Comparison of ENCODE assay signal across 30 cellular contexts in the genomic region with DNA sequence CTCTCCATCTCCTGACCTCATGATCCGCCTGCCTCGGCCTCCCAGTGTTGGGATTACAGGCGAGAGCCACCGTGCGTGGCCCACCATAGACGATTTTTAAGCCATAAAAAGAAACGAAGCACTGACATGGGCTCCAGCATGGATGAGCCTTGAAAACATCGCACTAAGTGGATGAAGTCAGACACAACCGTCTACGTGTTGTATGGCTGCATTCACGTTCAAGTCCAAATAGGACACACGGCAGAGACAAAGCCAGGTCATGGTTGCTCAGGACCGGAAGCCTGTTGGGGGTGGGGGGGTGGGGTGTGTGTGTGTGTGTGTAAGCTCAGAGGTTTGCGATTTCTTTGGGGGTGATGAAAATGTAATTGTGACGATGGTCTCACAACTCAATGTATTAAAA. TPM values are rescaled to one million over a fixed set of nuclear protein-coding genes. Genes with fewer than 3 reads are reported as not detected.
DNase-seq lines count a peak whose midpoint lies in the region; ATAC-seq, FAIRE-seq and TF ChIP-seq lines count a peak whose summit lies in the region.
"Had no signal": no experiment of that assay in that cellular context is flagged by ENCODE, and none has a peak within 500 bp of the region (broad histone marks: within the 10 kb centered on the region; RNA-seq: fewer than 3 reads in every experiment).

No MANE protein-coding gene starts in this region.

- RAD21 ChIA-PET in HCT116 (lab: Charles Lee; ENCODE audit: low non-redundant PET in 1 of 2, low total read pairs in 2 of 2, uncharacterized antibody in 2 of 2, unreplicated experiment in 2 of 2): interaction anchor here in 1 of 2 experiments (0.6 kb wide), 1 partner anchor 25 kb away, joined by 3 read pairs; no protein-coding TSS in a partner anchor

- no peak overlapping the region for H4K5ac ChIP-seq in mesendoderm (ENCODE audit: low read length)

- H2BK15ac ChIP-seq in mesendoderm (replicated peaks; ENCODE audit: low read depth): no peak overlapping the region

- no peak for FAIRE-seq in endothelial cell of umbilical vein (lab: Jason Lieb, UNC)
- FAIRE-seq: urothelium cell line had no signal

- H3K36me3 Mint-ChIP-seq in T-helper 17 cell (ENCODE audit: low read depth): no peaks in the 10 kb centered on the region
- H3K36me3 Mint-ChIP-seq: activated naive CD8-positive, alpha-beta T cell had no signal

- DNase-seq in DMS53 (lab: John Stamatoyannopoulos, UW) (peak; percentile 30), DMS53 treated with DMSO at 0.1 percent for 48 hours (lab: John Stamatoyannopoulos, UW; ENCODE audit: unreplicated experiment) (no peak), HCT116 (ENCODE audit: low read depth, low spot score) (no peak), T-helper 17 cell (no peak), endothelial cell of umbilical vein (ENCODE audit: low read depth, low spot score) (no peak), prostate gland (ENCODE audit: low spot score) (no peak), mesendoderm (no peak), NCI-H1694 treated with DMSO at 0.1 percent for 48 hours (lab: John Stamatoyannopoulos, UW) (no peak)
- DNase-seq: activated CD4-positive, alpha-beta T cell treated with anti-CD3 and anti-CD28 coated beads for 1 hour; colonic mucosa; COR-L47; effector CD4-positive, alpha-beta T cell; HFFc6; left colon; mammary epithelial cell; MG63; NCI-H1436 treated with DMSO at 0.1 percent for 48 hours; NCI-H446 treated with DMSO at 0.1 percent for 48 hours; stimulated activated naive CD8-positive, alpha-beta T cell treated with anti-CD3 and anti-CD28 coated beads, Interleukin-15, amount 100 ng/mL, for 72 hours had no signal

- no peaks in the 10 kb centered on the region for H3K79me1 ChIP-seq in mesendoderm (ENCODE audit: low read length)

- peak overlapping the region; percentile 12 for H3K4me3 Mint-ChIP-seq in T-helper 17 cell
- H3K4me3 Mint-ChIP-seq: activated naive CD8-positive, alpha-beta T cell; HFFc6; nephron; stimulated activated naive CD8-positive, alpha-beta T cell treated with anti-CD3 and anti-CD28 coated beads, Interleukin-15, amount 100 ng/mL, for 72 hours had no signal

- no peak overlapping the region for H3K18ac ChIP-seq in mesendoderm (ENCODE audit: low read length)

- TF ChIP-seq POLR2A in HCT116 (IDR thresholded peaks at IDR 0.05; ENCODE audit: borderline replicate concordance, extremely low read depth, insufficient read depth, insufficient read length) (no peak), endothelial cell of umbilical vein (IDR thresholded peaks at IDR 0.05; ENCODE audit: low read depth, low read length) (peak; percentile 36), prostate gland (IDR thresholded peaks at IDR 0.05) (no peak)

- no TSS peak for BruUV-seq in HCT116 (replicated peaks; lab: Mats Ljungman, UMichigan)
- BruUV-seq in endothelial cell of umbilical vein (replicated peaks; lab: Mats Ljungman, UMichigan): no TSS peak

- no peak for TF ChIP-seq CTCF in HCT116 (IDR thresholded peaks at IDR 0.05 in 2 of 3, conservative IDR thresholded peaks at IDR 0.05 in 1 of 3; ENCODE audit: borderline replicate concordance in 1 of 3, insufficient read depth in 1 of 3, low read depth in 2 of 3, low read length in 2 of 3)
- no peak for TF ChIP-seq CTCF in endothelial cell of umbilical vein (IDR thresholded peaks at IDR 0.05; ENCODE audit: extremely low read depth in 1 of 2, insufficient read depth in 1 of 2, low read depth in 1 of 2, low read length in 2 of 2)
- no peak for TF ChIP-seq CTCF in prostate gland (IDR thresholded peaks at IDR 0.05)

- no peak overlapping the region for H3K4me3 ChIP-seq in HCT116 (replicated peaks in 1 of 2; ENCODE audit: low read depth in 1 of 2, low read length in 2 of 2)
- no peak overlapping the region for H3K4me3 ChIP-seq in endothelial cell of umbilical vein (replicated peaks in 1 of 3; ENCODE audit: insufficient read depth in 1 of 3, low read depth in 1 of 3, low read length in 3 of 3)
- H3K4me3 ChIP-seq in prostate gland: no peak overlapping the region
- no peak overlapping the region for H3K4me3 ChIP-seq in mesendoderm (ENCODE audit: low read length)
- H3K4me3 ChIP-seq: ascending aorta, cardiac muscle cell, colonic mucosa, MG63, right atrium auricular region, smooth muscle cell, thoracic aorta had no signal

- H3K27ac ChIP-seq in HCT116 (ENCODE audit: low read depth, low read length): no peak overlapping the region
- no peak overlapping the region for H3K27ac ChIP-seq in endothelial cell of umbilical vein (ENCODE audit: insufficient read depth, low read depth, low read length)
- no peak overlapping the region for H3K27ac ChIP-seq in prostate gland
- no peak overlapping the region for H3K27ac ChIP-seq in mesendoderm (ENCODE audit: low read depth, low read length)
- H3K27ac ChIP-seq: ascending aorta, C4-2B, cardiac muscle cell, colonic mucosa, parathyroid adenoma, right atrium auricular region, thoracic aorta had no signal

- H2AFZ ChIP-seq in HCT116 (ENCODE audit: low read depth, low read length, poor library complexity, severe bottlenecking): no peak overlapping the region
- H2AFZ ChIP-seq in endothelial cell of umbilical vein (ENCODE audit: low read depth, low read length): no peak overlapping the region
- H2AFZ ChIP-seq: parathyroid adenoma had no signal

- no peak overlapping the region for H2BK120ac ChIP-seq in mesendoderm (ENCODE audit: low read depth, low read length)

- H3K4ac ChIP-seq in mesendoderm (ENCODE audit: low read depth, low read length): no peak overlapping the region

- POLR2A ChIA-PET in HCT116 (lab: Charles Lee): interaction anchor here (0.6 kb wide), 2 partner anchors 133 to 302 kb away, joined by 3 to 4 read pairs; no protein-coding TSS in a partner anchor
- POLR2A ChIA-PET in endothelial cell of umbilical vein (lab: Charles Lee): interaction anchor here (0.7 kb wide), 1 partner anchor 64 kb away, joined by 8 read pairs; no protein-coding TSS in a partner anchor

- no peak overlapping the region for H3K23ac ChIP-seq in mesendoderm (ENCODE audit: low read length)

- peaks cover 5% of the 10 kb centered on the region for H3K4me1 Mint-ChIP-seq in T-helper 17 cell

- no peak for TF ChIP-seq RAD21 in HCT116 (IDR thresholded peaks at IDR 0.05; ENCODE audit: low read depth)

- peak overlapping the region; percentile 81 for H3K27ac Mint-ChIP-seq in T-helper 17 cell
- H3K27ac Mint-ChIP-seq: activated naive CD8-positive, alpha-beta T cell; HFFc6; nephron; stimulated activated naive CD8-positive, alpha-beta T cell treated with anti-CD3 and anti-CD28 coated beads, Interleukin-15, amount 100 ng/mL, for 72 hours had no signal

- H3K36me3 ChIP-seq in HCT116 (ENCODE audit: control insufficient read depth in 1 of 2, insufficient read depth in 2 of 2, low read length in 2 of 2) (peaks cover 0 to 3% of the 10 kb centered on the region in 2 experiments; a peak in 1 of 4 replicates), endothelial cell of umbilical vein (ENCODE audit: control insufficient read depth in 2 of 2, extremely low read depth in 1 of 2, insufficient read depth in 2 of 2, low read length in 2 of 2) (peaks cover 0 to 12% of the 10 kb centered on the region in 2 experiments), prostate gland (peaks cover 0 to 12% of the 10 kb centered on the region in 2 donors), mesendoderm (ENCODE audit: control insufficient read depth, insufficient read depth, low read length) (peaks cover 3% of the 10 kb centered on the region)
- H3K36me3 ChIP-seq: cardiac muscle cell, colonic mucosa had no signal

- CTCF ChIA-PET in HCT116 (lab: Charles Lee) (interaction anchor here (0.7 kb wide), 1 partner anchor 1232 kb away, joined by 3 read pairs; no protein-coding TSS in a partner anchor), endothelial cell of umbilical vein (lab: Charles Lee) (no interaction called here)

- dilution Hi-C loops in endothelial cell of umbilical vein (cut with MboI; ENCODE audit: extremely low pct_ligation_motif_present, low sequenced_read_pairs): no loop called here

- no peak overlapping the region for H2AK5ac ChIP-seq in mesendoderm (ENCODE audit: low read length)

- ATAC-seq in HCT116 (no peak), T-helper 17 cell (no peak)
- ATAC-seq: left colon; stimulated activated naive CD8-positive, alpha-beta T cell treated with anti-CD3 and anti-CD28 coated beads, Interleukin-15, amount 100 ng/mL, for 72 hours had no signal

- no peak overlapping the region for H3K56ac ChIP-seq in mesendoderm (ENCODE audit: low read length)

- H2BK5ac ChIP-seq in mesendoderm (ENCODE audit: low read length): no peak overlapping the region

- no peaks in the 10 kb centered on the region for H3K9me1 ChIP-seq in endothelial cell of umbilical vein (replicated peaks; ENCODE audit: control insufficient read depth, extremely low read depth, insufficient read depth, low read length)

- H3K27me3 Mint-ChIP-seq in T-helper 17 cell: no peaks in the 10 kb centered on the region
- H3K27me3 Mint-ChIP-seq: activated naive CD8-positive, alpha-beta T cell; stimulated activated naive CD8-positive, alpha-beta T cell treated with anti-CD3 and anti-CD28 coated beads, Interleukin-15, amount 100 ng/mL, for 72 hours had no signal

- H3K9ac ChIP-seq in HCT116 (ENCODE audit: low read length) (no peak overlapping the region), endothelial cell of umbilical vein (replicated peaks; ENCODE audit: extremely low read depth, insufficient read depth, low read length) (no peak overlapping the region), mesendoderm (ENCODE audit: low read length) (no peak overlapping the region)
- H3K9ac ChIP-seq: parathyroid adenoma had no signal

- H3K4me1 ChIP-seq in HCT116 (ENCODE audit: control insufficient read depth in 1 of 2, insufficient read depth in 2 of 2, low read length in 2 of 2): no peaks in the 10 kb centered on the region
- H3K4me1 ChIP-seq in endothelial cell of umbilical vein (ENCODE audit: control insufficient read depth, extremely low read depth, insufficient read depth, low read length): no peaks in the 10 kb centered on the region
- no peaks in the 10 kb centered on the region for H3K4me1 ChIP-seq in prostate gland (replicated peaks)
- H3K4me1 ChIP-seq in mesendoderm (ENCODE audit: control insufficient read depth, low read depth, low read length): no peaks in the 10 kb centered on the region
- H3K4me1 ChIP-seq: ascending aorta, parathyroid adenoma had no signal

- WGBS in prostate gland: 86% methylated on average over 15 of the region's 15 CpGs
- no CpG with 5 or more reads among the region's 15 CpGs for WGBS in mesendoderm (ENCODE audit: extremely low coverage, insufficient coverage, low lambda C conversion rate)

- H3K9me3 ChIP-seq in HCT116 (ENCODE audit: control insufficient read depth in 1 of 2, insufficient read depth in 1 of 2, low read depth in 1 of 2, low read length in 2 of 2) (no peaks in the 10 kb centered on the region), T-helper 17 cell (ENCODE audit: control insufficient read depth, low read length, poor library complexity, severe bottlenecking) (no peaks in the 10 kb centered on the region), endothelial cell of umbilical vein (replicated peaks; ENCODE audit: control insufficient read depth, insufficient read depth, low read length) (no peaks in the 10 kb centered on the region), prostate gland (no peaks in the 10 kb centered on the region)
- H3K9me3 ChIP-seq: ascending aorta, colonic mucosa, MG63, right atrium auricular region, thoracic aorta had no signal

- no peaks in the 10 kb centered on the region for H4K20me1 ChIP-seq in HCT116 (ENCODE audit: insufficient read depth)
- no peaks in the 10 kb centered on the region for H4K20me1 ChIP-seq in endothelial cell of umbilical vein (replicated peaks; ENCODE audit: control insufficient read depth, extremely low read depth, insufficient read depth, low read length)

- H3K9me2 ChIP-seq in HCT116 (ENCODE audit: insufficient read depth): no peaks in the 10 kb centered on the region

- intact Hi-C loops in HCT116 (cut with micrococcal nuclease) (no loop called here), endothelial cell of umbilical vein (cut with micrococcal nuclease) (no loop called here), prostate gland (cut with DNase I) (no loop called here)

- H3K4me2 ChIP-seq in HCT116 (ENCODE audit: low read length): no peak overlapping the region
- H3K4me2 ChIP-seq in endothelial cell of umbilical vein (ENCODE audit: insufficient read depth, low read length): no peak overlapping the region
- H3K4me2 ChIP-seq in mesendoderm (ENCODE audit: low read length): no peak overlapping the region
- H3K4me2 ChIP-seq: smooth muscle cell had no signal

- no peaks in the 10 kb centered on the region for H3K79me2 ChIP-seq in HCT116 (ENCODE audit: insufficient read depth, low read length)
- no peaks in the 10 kb centered on the region for H3K79me2 ChIP-seq in endothelial cell of umbilical vein (ENCODE audit: control insufficient read depth, insufficient read depth, low read length)
- H3K79me2 ChIP-seq in mesendoderm (ENCODE audit: control insufficient read depth, insufficient read depth, low read length): no peaks in the 10 kb centered on the region
- H3K79me2 ChIP-seq: parathyroid adenoma had no signal

- H4K8ac ChIP-seq in mesendoderm (ENCODE audit: low read depth, low read length): no peak overlapping the region

- H3K27me3 ChIP-seq in HCT116 (ENCODE audit: insufficient read depth, low read length): no peaks in the 10 kb centered on the region
- no peaks in the 10 kb centered on the region for H3K27me3 ChIP-seq in endothelial cell of umbilical vein (ENCODE audit: control insufficient read depth in 2 of 2, insufficient read depth in 2 of 2, low read length in 2 of 2)
- no peaks in the 10 kb centered on the region for H3K27me3 ChIP-seq in prostate gland (replicated peaks; ENCODE audit: insufficient read depth)
- no peaks in the 10 kb centered on the region for H3K27me3 ChIP-seq in mesendoderm (ENCODE audit: insufficient read depth, low read length, poor library complexity)
- H3K27me3 ChIP-seq: ascending aorta, cardiac muscle cell, colonic mucosa, MG63, right atrium auricular region had no signal

RNA-seq across cellular contexts. Expression of a gene that starts 10.0 kb away (rescaled TPM):
- 50.8 TPM for total RNA-seq in HCT116 (2021; ENCODE audit: unreplicated experiment)
- 18.5 and 22.4 TPM in 2 replicates for polyA plus RNA-seq in HCT116 (2012)
- total RNA-seq in T-helper 17 cell: 10 to 100 TPM; 45.7 to 49.0 TPM
- total RNA-seq in endothelial cell of umbilical vein: 61.9 and 83.7 TPM in 2 replicates
- 34.4 and 35.3 TPM in 2 replicates for polyA plus RNA-seq in endothelial cell of umbilical vein
- 46.5 and 48.9 TPM in 2 replicates for polyA plus RNA-seq in endothelial cell of umbilical vein (2011; cell fraction: cytosol; rRNA removed)
- 35.9 and 36.0 TPM in 2 replicates for polyA plus RNA-seq in endothelial cell of umbilical vein (2011; cell fraction: nucleus; rRNA removed)
- 43.7 and 54.2 TPM in 2 replicates for polyA plus RNA-seq in endothelial cell of umbilical vein (2012)
- polyA minus RNA-seq in endothelial cell of umbilical vein: 29.8 and 33.2 TPM in 2 replicates
- polyA minus RNA-seq in endothelial cell of umbilical vein (2011; cell fraction: cytosol; rRNA and poly(A)+ RNA removed): 9.7 TPM
- polyA minus RNA-seq in endothelial cell of umbilical vein (2011; cell fraction: nucleus; rRNA and poly(A)+ RNA removed): 16.8 and 21.1 TPM in 2 replicates
- 10 to 100 TPM; 32.4 to 41.5 TPM for total RNA-seq in prostate gland
- 40.6 TPM for polyA plus RNA-seq in mesendoderm (2013, experiment 1 of 2)
- polyA plus RNA-seq in mesendoderm (2013, experiment 2 of 2): 40.6 TPM

RNA-seq across cellular contexts. Expression of a gene that starts 44.2 kb away (rescaled TPM):
- total RNA-seq in HCT116 (2021; ENCODE audit: unreplicated experiment) (not detected), T-helper 17 cell (under 1 TPM; 0.34 to 0.40 TPM), endothelial cell of umbilical vein (0.76 and 0.80 TPM in 2 replicates), prostate gland (10 to 100 TPM; 10.2 to 54.7 TPM)
- 0.54 and 0.91 TPM in 2 replicates for polyA plus RNA-seq in HCT116 (2012)
- polyA plus RNA-seq in endothelial cell of umbilical vein: 2.0 and 2.3 TPM in 2 replicates
- 1.4 and 1.8 TPM in 2 replicates for polyA plus RNA-seq in endothelial cell of umbilical vein (2011; cell fraction: cytosol; rRNA removed)
- polyA plus RNA-seq in endothelial cell of umbilical vein (2011; cell fraction: nucleus; rRNA removed): 0.82 and 2.0 TPM in 2 replicates
- polyA plus RNA-seq in endothelial cell of umbilical vein (2012): 1.3 and 2.0 TPM in 2 replicates
- polyA minus RNA-seq in endothelial cell of umbilical vein: 4.0 and 5.0 TPM in 2 replicates
- not detected for polyA minus RNA-seq in endothelial cell of umbilical vein (2011; cell fraction: cytosol; rRNA and poly(A)+ RNA removed)
- polyA minus RNA-seq in endothelial cell of umbilical vein (2011; cell fraction: nucleus; rRNA and poly(A)+ RNA removed): 0.43 TPM in 1 of 2 replicates, not detected in the other
- 1.5 TPM for polyA plus RNA-seq in mesendoderm (2013, experiment 1 of 2)
- 1.2 TPM for polyA plus RNA-seq in mesendoderm (2013, experiment 2 of 2)
- total RNA-seq: HT-29 had no signal
